In the genomic region with DNA sequence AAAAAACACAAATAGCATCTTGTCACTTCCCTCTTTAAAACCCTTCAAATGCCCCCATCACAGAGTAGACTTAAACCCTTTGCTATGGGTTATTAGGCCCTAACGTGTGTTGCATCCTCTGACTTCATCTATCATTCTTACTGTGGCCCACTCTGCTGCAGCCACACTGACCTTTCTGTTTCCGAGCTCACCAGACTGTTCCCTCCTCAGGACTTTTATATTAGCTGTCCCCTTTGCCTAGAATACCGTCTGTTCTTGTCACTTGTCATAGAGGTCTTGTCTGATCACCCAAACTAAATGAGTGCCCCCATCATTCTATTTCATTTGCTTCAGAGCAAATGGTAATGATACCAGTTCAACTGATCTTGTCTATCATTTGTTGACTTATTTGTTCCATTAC, we compare ENCODE assay signal across 8 cellular contexts. TPM values are rescaled to one million over a fixed set of nuclear protein-coding genes. Genes with fewer than 3 reads are reported as not detected.
DNase-seq lines count a peak whose midpoint lies in the region; ATAC-seq and TF ChIP-seq lines count a peak whose summit lies in the region.

No MANE protein-coding gene starts in this region.

- H3K9ac ChIP-seq in ES-I3 (ENCODE audit: low read depth, low read length) = peak overlapping the region; percentile 71

- no peaks in the 10 kb centered on the region for H3K9me3 Mint-ChIP-seq in progenitor cell of endocrine pancreas (ENCODE audit: low read depth)

- H3K27me3 ChIP-seq in SJCRH30 = no peaks in the 10 kb centered on the region
- H3K27me3 ChIP-seq in esophagus squamous epithelium = no peaks in the 10 kb centered on the region

- peaks cover 61% of the 10 kb centered on the region for H3K4me1 Mint-ChIP-seq in progenitor cell of endocrine pancreas (ENCODE audit: low read depth)

- peak overlapping the region; percentile 98 for H3K27ac Mint-ChIP-seq in progenitor cell of endocrine pancreas

- H3K4me1 ChIP-seq in ES-I3 (ENCODE audit: insufficient read depth, low read length) = peaks cover 15% of the 10 kb centered on the region
- peaks cover 17% of the 10 kb centered on the region for H3K4me1 ChIP-seq in SJCRH30
- H3K4me1 ChIP-seq in esophagus squamous epithelium = peaks cover 44 to 81% (median 45%) of the 10 kb centered on the region in 3 donors

- intact Hi-C loops in esophagus squamous epithelium (cut with DNase I) = no loop called here

- H3K9me3 ChIP-seq in ES-I3 (ENCODE audit: control insufficient read depth, insufficient read depth, low read length) = no peaks in the 10 kb centered on the region
- H3K9me3 ChIP-seq in SJCRH30 (replicated peaks) = no peaks in the 10 kb centered on the region
- no peaks in the 10 kb centered on the region for H3K9me3 ChIP-seq in esophagus squamous epithelium

- TF ChIP-seq CTCF in esophagus squamous epithelium (IDR thresholded peaks at IDR 0.05) (no peak), progenitor cell of endocrine pancreas (IDR thresholded peaks at IDR 0.05; ENCODE audit: unreplicated experiment) (no peak)

- no peaks in the 10 kb centered on the region for H3K27me3 Mint-ChIP-seq in progenitor cell of endocrine pancreas

- ATAC-seq in GM18873 (IDR thresholded peaks at IDR 0.05; ENCODE audit: low FRiP score, unreplicated experiment) = no peak
- no peak for ATAC-seq in HG03354 (IDR thresholded peaks at IDR 0.05; ENCODE audit: poor library complexity, severe bottlenecking, unreplicated experiment)

- peaks cover 2% of the 10 kb centered on the region for H3K36me3 Mint-ChIP-seq in progenitor cell of endocrine pancreas (ENCODE audit: insufficient read depth)

- DNase-seq in SJCRH30 = peak in 1 of 2 experiments; percentile 37
- no peak for DNase-seq in esophagus squamous epithelium (lab: John Stamatoyannopoulos, UW)
- no peak for DNase-seq in progenitor cell of endocrine pancreas (ENCODE audit: low spot score, unreplicated experiment)
- DNase-seq in T1000 (lab: John Stamatoyannopoulos, UW) = no peak
- no peak for DNase-seq in LoVo (ENCODE audit: low spot score)

- H3K27ac ChIP-seq in SJCRH30 (peak overlapping the region; percentile 96), esophagus squamous epithelium (peak overlapping the region; percentile 99 to 100 (median 99))

- no peak for TF ChIP-seq POLR2A in esophagus squamous epithelium (IDR thresholded peaks at IDR 0.05)

- H3K36me3 ChIP-seq in ES-I3 (ENCODE audit: insufficient read depth, low read length) (no peaks in the 10 kb centered on the region), SJCRH30 (0 out of 2 replicates have a peak, but pooled peaks cover 5% of the 10 kb centered on the region), esophagus squamous epithelium (no peaks in the 10 kb centered on the region)

- 45 to 49% methylated on average over 3 of the region's 3 CpGs for WGBS in esophagus squamous epithelium, 2 donors

- H3K4me3 Mint-ChIP-seq in progenitor cell of endocrine pancreas (ENCODE audit: low read depth) = peak overlapping the region; percentile 95

- peak overlapping the region; percentile 78 for H3K4me3 ChIP-seq in SJCRH30
- peak overlapping the region; percentile 83 to 93 (median 90) for H3K4me3 ChIP-seq in esophagus squamous epithelium

RNA-seq across cellular contexts. Expression of a gene that starts 0.9 kb away (rescaled TPM):
- total RNA-seq in SJCRH30 (2014; rRNA removed; shearing (Covaris generic)) = 63.3 and 67.0 TPM in 2 replicates
- 10 to 100 TPM; 32.3 to 64.4 (median 46.8) TPM for total RNA-seq in esophagus squamous epithelium
- total RNA-seq in progenitor cell of endocrine pancreas = 45.9 and 50.5 TPM in 2 replicates

RNA-seq across cellular contexts. Expression of a gene that starts 47.1 kb away (rescaled TPM):
- 62.2 and 82.7 TPM in 2 replicates for total RNA-seq in SJCRH30 (2014; rRNA removed; shearing (Covaris generic))
- total RNA-seq in esophagus squamous epithelium (10 to 100 TPM; 13.2 to 30.8 (median 24.4) TPM), progenitor cell of endocrine pancreas (46.6 and 48.4 TPM in 2 replicates)
